2 cellular contexts compared by ENCODE assay signal in genomic region chr11:16596231-16596630, GRCh38.
TF ChIP-seq lines count a peak whose summit lies in the region.

No MANE protein-coding gene starts in this region.

TF ChIP-seq in K562, 482 proteins besides CTCF, POLR2A, EP300 and RAD21 (continued from another document and continues in another):
- TF ChIP-seq, protein P1, sequence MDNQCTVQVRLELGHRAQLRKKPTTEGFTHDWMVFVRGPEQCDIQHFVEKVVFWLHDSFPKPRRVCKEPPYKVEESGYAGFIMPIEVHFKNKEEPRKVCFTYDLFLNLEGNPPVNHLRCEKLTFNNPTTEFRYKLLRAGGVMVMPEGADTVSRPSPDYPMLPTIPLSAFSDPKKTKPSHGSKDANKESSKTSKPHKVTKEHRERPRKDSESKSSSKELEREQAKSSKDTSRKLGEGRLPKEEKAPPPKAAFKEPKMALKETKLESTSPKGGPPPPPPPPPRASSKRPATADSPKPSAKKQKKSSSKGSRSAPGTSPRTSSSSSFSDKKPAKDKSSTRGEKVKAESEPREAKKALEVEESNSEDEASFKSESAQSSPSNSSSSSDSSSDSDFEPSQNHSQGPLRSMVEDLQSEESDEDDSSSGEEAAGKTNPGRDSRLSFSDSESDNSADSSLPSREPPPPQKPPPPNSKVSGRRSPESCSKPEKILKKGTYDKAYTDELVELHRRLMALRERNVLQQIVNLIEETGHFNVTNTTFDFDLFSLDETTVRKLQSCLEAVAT (IDR thresholded peaks at IDR 0.05) = 0 out of 4 replicates have a peak, but pooled peaks of 1 of the 2 experiments have one; percentile 29
- TF ChIP-seq AFF1 (IDR thresholded peaks at IDR 0.05; ENCODE audit: low read depth in 1 of 2, partially characterized antibody in 2 of 2) (peak in 1 of 2 experiments; percentile 19), FOXK2 (conservative IDR thresholded peaks at IDR 0.05 in 1 of 2, IDR thresholded peaks at IDR 0.05 in 1 of 2; ENCODE audit: low read depth in 2 of 2) (peak in 1 of 2 experiments; percentile 36; a peak in 1 of 4 replicates), TAF1 (IDR thresholded peaks at IDR 0.05; ENCODE audit: control insufficient read depth, extremely low read depth, insufficient read depth, low read length, severe bottlenecking) (no peak), STAT5A (IDR thresholded peaks at IDR 0.05; ENCODE audit: borderline replicate concordance, low read length) (peak; percentile 66), BRD9 (IDR thresholded peaks at IDR 0.05; ENCODE audit: low read depth, partially characterized antibody) (peak; percentile 10), ARID1B (IDR thresholded peaks at IDR 0.05) (peak; percentile 78), SOX6 (IDR thresholded peaks at IDR 0.05) (peak; percentile 57; the same call in 1 of the 2 replicates), TAL1 (IDR thresholded peaks at IDR 0.05) (peak; percentile 39; the same call in 1 of the 2 replicates), ZFP30 (CRISPR knock-in tag; IDR thresholded peaks at IDR 0.05; ENCODE audit: borderline replicate concordance) (no peak), FOXA1 (IDR thresholded peaks at IDR 0.05; ENCODE audit: borderline replicate concordance) (no peak), CBFA2T3 (IDR thresholded peaks at IDR 0.05) (peak; percentile 61), CBX3 (IDR thresholded peaks at IDR 0.05; ENCODE audit: borderline replicate concordance in 1 of 2, low read length in 2 of 2) (peak in 1 of 2 experiments; percentile 36; a peak in 1 of 3 replicates), IRF2 (CRISPR knock-in tag; IDR thresholded peaks at IDR 0.05) (no peak), DPF2 (IDR thresholded peaks at IDR 0.05) (peak; percentile 64; the same call in 1 of the 2 replicates), HDAC2 (IDR thresholded peaks at IDR 0.05) (0 out of 2 replicates have a peak, but pooled peaks have one; percentile 34), TCF3 (CRISPR knock-in tag; IDR thresholded peaks at IDR 0.05) (peak; percentile 68), TEAD4 (IDR thresholded peaks at IDR 0.05; ENCODE audit: low read length) (peak; percentile 49; the same call in 1 of the 2 replicates), TEAD4 (CRISPR knock-in tag; IDR thresholded peaks at IDR 0.05; ENCODE audit: borderline replicate concordance) (no peak), ZNF586 (CRISPR knock-in tag; conservative IDR thresholded peaks at IDR 0.05) (no peak), CTBP1 (IDR thresholded peaks at IDR 0.05; ENCODE audit: borderline replicate concordance) (peak; percentile 42; the same call in 1 of the 2 replicates), NFIC (IDR thresholded peaks at IDR 0.05) (peak; percentile 77)
- TF ChIP-seq, protein P2, sequence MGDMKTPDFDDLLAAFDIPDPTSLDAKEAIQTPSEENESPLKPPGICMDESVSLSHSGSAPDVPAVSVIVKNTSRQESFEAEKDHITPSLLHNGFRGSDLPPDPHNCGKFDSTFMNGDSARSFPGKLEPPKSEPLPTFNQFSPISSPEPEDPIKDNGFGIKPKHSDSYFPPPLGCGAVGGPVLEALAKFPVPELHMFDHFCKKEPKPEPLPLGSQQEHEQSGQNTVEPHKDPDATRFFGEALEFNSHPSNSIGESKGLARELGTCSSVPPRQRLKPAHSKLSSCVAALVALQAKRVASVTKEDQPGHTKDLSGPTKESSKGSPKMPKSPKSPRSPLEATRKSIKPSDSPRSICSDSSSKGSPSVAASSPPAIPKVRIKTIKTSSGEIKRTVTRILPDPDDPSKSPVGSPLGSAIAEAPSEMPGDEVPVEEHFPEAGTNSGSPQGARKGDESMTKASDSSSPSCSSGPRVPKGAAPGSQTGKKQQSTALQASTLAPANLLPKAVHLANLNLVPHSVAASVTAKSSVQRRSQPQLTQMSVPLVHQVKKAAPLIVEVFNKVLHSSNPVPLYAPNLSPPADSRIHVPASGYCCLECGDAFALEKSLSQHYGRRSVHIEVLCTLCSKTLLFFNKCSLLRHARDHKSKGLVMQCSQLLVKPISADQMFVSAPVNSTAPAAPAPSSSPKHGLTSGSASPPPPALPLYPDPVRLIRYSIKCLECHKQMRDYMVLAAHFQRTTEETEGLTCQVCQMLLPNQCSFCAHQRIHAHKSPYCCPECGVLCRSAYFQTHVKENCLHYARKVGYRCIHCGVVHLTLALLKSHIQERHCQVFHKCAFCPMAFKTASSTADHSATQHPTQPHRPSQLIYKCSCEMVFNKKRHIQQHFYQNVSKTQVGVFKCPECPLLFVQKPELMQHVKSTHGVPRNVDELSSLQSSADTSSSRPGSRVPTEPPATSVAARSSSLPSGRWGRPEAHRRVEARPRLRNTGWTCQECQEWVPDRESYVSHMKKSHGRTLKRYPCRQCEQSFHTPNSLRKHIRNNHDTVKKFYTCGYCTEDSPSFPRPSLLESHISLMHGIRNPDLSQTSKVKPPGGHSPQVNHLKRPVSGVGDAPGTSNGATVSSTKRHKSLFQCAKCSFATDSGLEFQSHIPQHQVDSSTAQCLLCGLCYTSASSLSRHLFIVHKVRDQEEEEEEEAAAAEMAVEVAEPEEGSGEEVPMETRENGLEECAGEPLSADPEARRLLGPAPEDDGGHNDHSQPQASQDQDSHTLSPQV (IDR thresholded peaks at IDR 0.05) = peak; percentile 67

TF ChIP-seq in neural cell, 6 proteins besides CTCF, POLR2A, EP300 and RAD21 (continued from another document):
- TF ChIP-seq REST (IDR thresholded peaks at IDR 0.05; ENCODE audit: borderline replicate concordance) = no peak
TF ChIP-seq in neural cell: peak in this region for 0.
